8 cellular contexts compared by ENCODE assay signal in the genomic region with DNA sequence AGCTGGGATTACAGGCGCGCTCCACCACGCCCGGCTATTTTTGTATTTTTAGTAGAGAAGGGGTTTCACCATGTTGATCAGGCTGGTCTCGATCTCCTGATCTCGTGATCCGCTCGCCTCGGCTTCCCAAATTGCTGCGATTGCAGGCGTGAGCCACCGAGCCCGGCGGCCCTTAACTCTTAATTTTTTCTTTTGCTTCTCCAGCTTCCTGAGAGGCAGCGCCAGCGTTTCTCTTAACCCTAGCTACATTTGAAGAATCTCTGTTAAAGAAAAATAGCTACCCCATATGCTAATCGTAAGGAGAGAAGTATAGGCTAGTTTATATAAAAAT.
DNase-seq lines count a peak whose midpoint lies in the region; ATAC-seq and TF ChIP-seq lines count a peak whose summit lies in the region.

No MANE protein-coding gene starts in this region.

- H3K27me3 ChIP-seq in RWPE2 (ENCODE audit: insufficient read depth, poor library complexity, severe bottlenecking), result no peaks in the 10 kb centered on the region

- ATAC-seq in GM19395 (IDR thresholded peaks at IDR 0.05; ENCODE audit: unreplicated experiment) (peak; percentile 1), RWPE2 (ENCODE audit: low read depth) (no peak)

- no peak for DNase-seq in RWPE2 (ENCODE audit: low spot score)
- no peak for DNase-seq in foreskin fibroblast
- DNase-seq in NOMO-1 (lab: John Stamatoyannopoulos, UW; ENCODE audit: unreplicated experiment in 2 of 2), result no peak
- no peak for DNase-seq in activated naive CD4-positive, alpha-beta T cell treated with anti-CD3 and anti-CD28 coated beads, Interleukin-2, amount 50 U/mL, for 16 hours
- no peak for DNase-seq in AG20443 (ENCODE audit: low spot score)
- DNase-seq in NCI-H1092 (lab: John Stamatoyannopoulos, UW), result no peak

- TF ChIP-seq CTCF in RWPE2 (IDR thresholded peaks at IDR 0.05; ENCODE audit: poor library complexity, severe bottlenecking) (no peak), foreskin fibroblast (IDR thresholded peaks at IDR 0.05; ENCODE audit: low read depth, low read length) (no peak)

- H3K27ac ChIP-seq in RWPE2 (ENCODE audit: poor library complexity, severe bottlenecking), result peak overlapping the region; percentile 28
- peak overlapping the region in 19 of 21 experiments; percentile 70 to 94 (median 87) for H3K27ac ChIP-seq in skin epidermis

- peaks cover 5% of the 10 kb centered on the region for H3K4me1 ChIP-seq in RWPE2 (ENCODE audit: insufficient read depth, poor library complexity, severe bottlenecking)

- H3K9me3 ChIP-seq in RWPE2 (ENCODE audit: severe bottlenecking), result no peaks in the 10 kb centered on the region

- H3K4me3 ChIP-seq in RWPE2 (ENCODE audit: severe bottlenecking) (peak overlapping the region; percentile 64), foreskin fibroblast (ENCODE audit: low read depth in 1 of 2, low read length in 2 of 2) (peak overlapping the region; percentile 88 to 89), skin epidermis (peak overlapping the region; percentile 60 to 94 (median 89))

- no peaks in the 10 kb centered on the region for H3K36me3 ChIP-seq in RWPE2 (ENCODE audit: low read depth)
